In genomic region chr1:230907472-230908205, GRCh38 we compare ENCODE assay signal across 19 cellular contexts.
"Had no signal": no experiment of that assay in that cellular context is flagged by ENCODE, and none has a peak within 500 bp of the region (broad histone marks: within the 10 kb centered on the region; RNA-seq: fewer than 3 reads in every experiment).

No MANE protein-coding gene starts in this region.

- H3K36me3 ChIP-seq: uterus had no signal

- H3K9me3 Mint-ChIP-seq: activated CD4-positive, alpha-beta T cell treated with anti-CD3 and anti-CD28 coated beads, Interleukin-2, amount 10 ng/mL, durations not matched to agents 7 days and 5 days; activated naive CD4-positive, alpha-beta T cell treated with anti-CD3 and anti-CD28 coated beads, Interleukin-2, amount 50 U/mL, for 24 hours; memory B cell; natural killer cell; stimulated activated memory B cell treated with anti-CD40 and anti-IgM and Interleukin-4, amounts not matched to agents 10 μg/mL and 1 μg/mL and 100 μg/mL, for 72 hours had no signal

- H3K4me3 ChIP-seq: spleen, tibial artery, uterus had no signal

- H3K4me1 ChIP-seq: foreskin keratinocyte, spleen had no signal

- DNase-seq: activated CD4-positive, alpha-beta T cell treated with anti-CD3 and anti-CD28 coated beads, Interleukin-2, amount 10 ng/mL, durations not matched to agents 7 days and 5 days; activated CD8-positive, alpha-beta T cell treated with anti-CD3 and anti-CD28 coated beads, Interleukin-2, amount 10 ng/mL, durations not matched to agents 7 days and 5 days; activated effector memory CD4-positive, alpha-beta T cell treated with Interleukin-2 at 50 U/mL for 16 hours; activated T-cell treated with anti-CD3 and anti-CD28 coated beads, Interleukin-2, amount 50 U/mL, for 48 hours; effector CD8-positive, alpha-beta T cell; foreskin keratinocyte; kidney; natural killer cell; posterior cingulate gyrus; spleen; stimulated activated CD4-positive, alpha-beta T cell treated with anti-CD3 and anti-CD28 coated beads, Interleukin-4, amount 100 ng/mL, for 4 hours; T1000; tibial artery; uterus had no signal

- ATAC-seq: activated CD4-positive, CD25-positive, alpha-beta regulatory T cell treated with anti-CD3 and anti-CD28 coated beads, Interleukin-2, amount 50 U/mL, for 24 hours; activated CD8-positive, alpha-beta T cell treated with anti-CD3 and anti-CD28 coated beads, Interleukin-2, amount 10 ng/mL, durations not matched to agents 7 days and 5 days; foreskin keratinocyte; left lobe of liver; natural killer cell; stimulated activated memory B cell treated with anti-CD40 and anti-IgM and Interleukin-4, amounts not matched to agents 10 μg/mL and 1 μg/mL and 100 μg/mL, for 72 hours had no signal

- H3K4me1 Mint-ChIP-seq: activated naive CD4-positive, alpha-beta T cell treated with anti-CD3 and anti-CD28 coated beads, Interleukin-2, amount 50 U/mL, for 24 hours; memory B cell; stimulated activated memory B cell treated with anti-CD40 and anti-IgM and Interleukin-4, amounts not matched to agents 10 μg/mL and 1 μg/mL and 100 μg/mL, for 72 hours had no signal

- H3K27ac ChIP-seq: foreskin keratinocyte, spleen, tibial artery, uterus had no signal

- H3K27ac Mint-ChIP-seq: activated CD4-positive, alpha-beta T cell treated with anti-CD3 and anti-CD28 coated beads, Interleukin-2, amount 10 ng/mL, durations not matched to agents 7 days and 5 days; activated CD8-positive, alpha-beta T cell treated with anti-CD3 and anti-CD28 coated beads, Interleukin-2, amount 10 ng/mL, durations not matched to agents 7 days and 5 days; activated naive CD4-positive, alpha-beta T cell treated with anti-CD3 and anti-CD28 coated beads, Interleukin-2, amount 50 U/mL, for 24 hours; memory B cell; natural killer cell; stimulated activated memory B cell treated with anti-CD40 and anti-IgM and Interleukin-4, amounts not matched to agents 10 μg/mL and 1 μg/mL and 100 μg/mL, for 72 hours had no signal

- H3K9me3 ChIP-seq: spleen, tibial artery, uterus had no signal

- H3K4me3 Mint-ChIP-seq: activated CD4-positive, alpha-beta T cell treated with anti-CD3 and anti-CD28 coated beads, Interleukin-2, amount 10 ng/mL, durations not matched to agents 7 days and 5 days; activated CD8-positive, alpha-beta T cell treated with anti-CD3 and anti-CD28 coated beads, Interleukin-2, amount 10 ng/mL, durations not matched to agents 7 days and 5 days; activated naive CD4-positive, alpha-beta T cell treated with anti-CD3 and anti-CD28 coated beads, Interleukin-2, amount 50 U/mL, for 24 hours; memory B cell; natural killer cell; stimulated activated memory B cell treated with anti-CD40 and anti-IgM and Interleukin-4, amounts not matched to agents 10 μg/mL and 1 μg/mL and 100 μg/mL, for 72 hours had no signal

- H3K27me3 Mint-ChIP-seq: activated CD4-positive, alpha-beta T cell treated with anti-CD3 and anti-CD28 coated beads, Interleukin-2, amount 10 ng/mL, durations not matched to agents 7 days and 5 days; activated naive CD4-positive, alpha-beta T cell treated with anti-CD3 and anti-CD28 coated beads, Interleukin-2, amount 50 U/mL, for 24 hours; memory B cell; stimulated activated memory B cell treated with anti-CD40 and anti-IgM and Interleukin-4, amounts not matched to agents 10 μg/mL and 1 μg/mL and 100 μg/mL, for 72 hours had no signal

- H3K27me3 ChIP-seq: foreskin keratinocyte, spleen, tibial artery, uterus had no signal
